23 cellular contexts compared by ENCODE assay signal in the genomic region with DNA sequence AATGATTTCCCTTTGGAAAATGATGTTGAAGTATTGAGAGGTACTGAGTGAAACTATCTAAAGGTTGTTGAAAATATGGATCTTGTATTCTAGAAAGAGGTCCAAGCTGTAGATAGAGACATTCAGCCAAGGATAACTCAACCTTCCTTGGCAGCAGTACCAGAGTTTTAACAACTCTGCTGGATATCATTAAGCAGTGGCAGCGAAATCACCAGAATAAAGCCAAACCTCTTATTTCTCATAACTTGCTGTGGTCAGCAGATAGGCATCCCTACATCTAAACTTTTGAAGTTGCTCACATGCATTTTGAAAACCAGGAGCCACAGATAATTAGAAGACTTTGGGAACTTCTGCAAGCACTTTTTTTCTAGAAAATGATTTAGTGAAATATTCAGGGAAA.
"Had no signal": no experiment of that assay in that cellular context is flagged by ENCODE, and none has a peak within 500 bp of the region (broad histone marks: within the 10 kb centered on the region; RNA-seq: fewer than 3 reads in every experiment).

No MANE protein-coding gene starts in this region.

- H3K4me3 ChIP-seq: colonic mucosa, esophagus squamous epithelium, gastroesophageal sphincter, left ventricle myocardium inferior, lower lobe of right lung, spleen, tibial nerve had no signal

- H3K9me3 ChIP-seq: colonic mucosa had no signal

- H3K4me1 ChIP-seq: colonic mucosa, esophagus squamous epithelium, gastroesophageal sphincter, lower lobe of right lung, spleen, tibial nerve had no signal

- H3K36me3 ChIP-seq: colonic mucosa, esophagus squamous epithelium, gastroesophageal sphincter, left ventricle myocardium inferior, lower lobe of right lung, spleen, tibial nerve had no signal

- ATAC-seq: gastroesophageal sphincter; natural killer cell; sciatic nerve; stimulated activated memory B cell treated with anti-CD40 and anti-IgM and Interleukin-4, amounts not matched to agents 10 μg/mL and 1 μg/mL and 100 μg/mL, for 72 hours had no signal

- H3K36me3 Mint-ChIP-seq: natural killer cell; stimulated activated memory B cell treated with anti-CD40 and anti-IgM and Interleukin-4, amounts not matched to agents 10 μg/mL and 1 μg/mL and 100 μg/mL, for 72 hours had no signal

- H3K27me3 ChIP-seq: colonic mucosa, esophagus squamous epithelium, gastroesophageal sphincter, tibial nerve had no signal

- H3K27ac ChIP-seq: colonic mucosa, esophagus squamous epithelium, gastroesophageal sphincter, lower lobe of right lung, spleen, tibial nerve had no signal

- DNase-seq: colonic mucosa; dermis blood vessel endothelial cell; esophagus squamous epithelium; glutamatergic neuron; immature natural killer cell; kidney; left cardiac atrium; left ventricle myocardium inferior; lower lobe of right lung; natural killer cell; posterior cingulate gyrus; spleen; stimulated activated CD4-positive, alpha-beta T cell treated with anti-CD3 and anti-CD28 coated beads, Interleukin-15, amount 100 ng/mL, for 24 hours; stimulated activated CD4-positive, alpha-beta T cell treated with anti-CD3 and anti-CD28 coated beads, Interleukin-1b, Interleukin-23, amount 100 ng/mL, for 48 hours; stimulated activated CD4-positive, alpha-beta T cell treated with anti-CD3 and anti-CD28 coated beads, Interleukin-4, amount 100 ng/mL, for 24 hours had no signal

- H3K4me3 Mint-ChIP-seq: immature natural killer cell; memory B cell; mesothelial cell of epicardium; natural killer cell; neural crest cell; stimulated activated memory B cell treated with anti-CD40 and anti-IgM and Interleukin-4, amounts not matched to agents 10 μg/mL and 1 μg/mL and 100 μg/mL, for 72 hours; stimulated activated naive CD8-positive, alpha-beta T cell treated with anti-CD3 and anti-CD28 coated beads, Interleukin-15, Interleukin-2, amounts not matched to agents 100 ng/mL and 50 ng/mL, for 24 hours had no signal

- H3K4me1 Mint-ChIP-seq: immature natural killer cell; memory B cell; mesothelial cell of epicardium; natural killer cell; stimulated activated memory B cell treated with anti-CD40 and anti-IgM and Interleukin-4, amounts not matched to agents 10 μg/mL and 1 μg/mL and 100 μg/mL, for 72 hours had no signal

- H3K27ac Mint-ChIP-seq: immature natural killer cell; memory B cell; mesothelial cell of epicardium; natural killer cell; stimulated activated memory B cell treated with anti-CD40 and anti-IgM and Interleukin-4, amounts not matched to agents 10 μg/mL and 1 μg/mL and 100 μg/mL, for 72 hours; stimulated activated naive CD8-positive, alpha-beta T cell treated with anti-CD3 and anti-CD28 coated beads, Interleukin-15, Interleukin-2, amounts not matched to agents 100 ng/mL and 50 ng/mL, for 24 hours had no signal

- FAIRE-seq: kidney had no signal
